ENCODE assay signal across 8 cellular contexts in genomic region chr21:37564924-37565529, GRCh38.
DNase-seq lines count a peak whose midpoint lies in the region; ATAC-seq and TF ChIP-seq lines count a peak whose summit lies in the region.

No MANE protein-coding gene starts in this region.

- H4K20me1 ChIP-seq in smooth muscle cell (ENCODE audit: low read depth), result no peaks in the 10 kb centered on the region

- H3K9ac ChIP-seq in smooth muscle cell (ENCODE audit: low read depth), result peak overlapping the region; percentile 95

- no peaks in the 10 kb centered on the region for H3K9me3 ChIP-seq in smooth muscle cell (replicated peaks; ENCODE audit: low read depth)

- H3K4me3 ChIP-seq in fibroblast of the aortic adventitia (ENCODE audit: low read depth, low read length), result peak overlapping the region; percentile 77
- peak overlapping the region; percentile 28 for H3K4me3 ChIP-seq in smooth muscle cell

- peak overlapping the region; percentile 84 for H3K4me2 ChIP-seq in smooth muscle cell

- TF ChIP-seq CTCF in fibroblast of the aortic adventitia (IDR thresholded peaks at IDR 0.05; ENCODE audit: insufficient read depth, low read length) (no peak), smooth muscle cell (IDR thresholded peaks at IDR 0.05; ENCODE audit: borderline replicate concordance, insufficient read depth, poor library complexity, severe bottlenecking) (no peak)

- H3K79me2 ChIP-seq in smooth muscle cell (ENCODE audit: low read depth), result no peaks in the 10 kb centered on the region

- H3F3A ChIP-seq in smooth muscle cell (ENCODE audit: low read depth), result no peaks in the 10 kb centered on the region

- H2AFZ ChIP-seq in smooth muscle cell (ENCODE audit: low read depth), result no peak overlapping the region

- no peak for ATAC-seq in HG03457 (IDR thresholded peaks at IDR 0.05; ENCODE audit: unreplicated experiment)
- ATAC-seq in HG02970 (IDR thresholded peaks at IDR 0.05; ENCODE audit: low FRiP score, unreplicated experiment), result no peak

- 39% methylated on average over 12 of the region's 12 CpGs for whole genome bisulfite sequencing in smooth muscle cell (ENCODE audit: low lambda C conversion rate)

- no peaks in the 10 kb centered on the region for H3K27me3 ChIP-seq in smooth muscle cell (ENCODE audit: low read depth)

- DNase-seq in NCI-H2196 treated with DMSO at 0.1 percent for 48 hours (lab: John Stamatoyannopoulos, UW; ENCODE audit: unreplicated experiment) (peak; percentile 14), NCI-H2196 (lab: John Stamatoyannopoulos, UW; ENCODE audit: unreplicated experiment) (no peak), SHP77 treated with DMSO at 0.1 percent for 48 hours (lab: John Stamatoyannopoulos, UW) (peak; percentile 45), fibroblast of the aortic adventitia (ENCODE audit: low read depth) (no peak), smooth muscle cell (lab: John Stamatoyannopoulos, UW; ENCODE audit: unreplicated experiment) (no peak), ecto neural progenitor cell (ENCODE audit: low spot score) (no peak)

- H3K36me3 ChIP-seq in smooth muscle cell (ENCODE audit: low read depth), result no peaks in the 10 kb centered on the region

- peaks cover 8% of the 10 kb centered on the region for H3K4me1 ChIP-seq in smooth muscle cell (ENCODE audit: low read depth)

- H3K27ac ChIP-seq in smooth muscle cell (ENCODE audit: low read depth), result peak overlapping the region; percentile 96

Comparison
In these comparisons a context has a peak if more than half of its experiments do, and no peak if none do; other contexts are left out.
1. DNase-seq: peak in NCI-H2196 treated with DMSO at 0.1 percent for 48 hours (single experiment) and SHP77 treated with DMSO at 0.1 percent for 48 hours (single experiment); none in NCI-H2196 (single experiment), fibroblast of the aortic adventitia (single experiment), smooth muscle cell (single experiment) and ecto neural progenitor cell (single experiment).